ENCODE assay signal across 9 cellular contexts in the genomic region with DNA sequence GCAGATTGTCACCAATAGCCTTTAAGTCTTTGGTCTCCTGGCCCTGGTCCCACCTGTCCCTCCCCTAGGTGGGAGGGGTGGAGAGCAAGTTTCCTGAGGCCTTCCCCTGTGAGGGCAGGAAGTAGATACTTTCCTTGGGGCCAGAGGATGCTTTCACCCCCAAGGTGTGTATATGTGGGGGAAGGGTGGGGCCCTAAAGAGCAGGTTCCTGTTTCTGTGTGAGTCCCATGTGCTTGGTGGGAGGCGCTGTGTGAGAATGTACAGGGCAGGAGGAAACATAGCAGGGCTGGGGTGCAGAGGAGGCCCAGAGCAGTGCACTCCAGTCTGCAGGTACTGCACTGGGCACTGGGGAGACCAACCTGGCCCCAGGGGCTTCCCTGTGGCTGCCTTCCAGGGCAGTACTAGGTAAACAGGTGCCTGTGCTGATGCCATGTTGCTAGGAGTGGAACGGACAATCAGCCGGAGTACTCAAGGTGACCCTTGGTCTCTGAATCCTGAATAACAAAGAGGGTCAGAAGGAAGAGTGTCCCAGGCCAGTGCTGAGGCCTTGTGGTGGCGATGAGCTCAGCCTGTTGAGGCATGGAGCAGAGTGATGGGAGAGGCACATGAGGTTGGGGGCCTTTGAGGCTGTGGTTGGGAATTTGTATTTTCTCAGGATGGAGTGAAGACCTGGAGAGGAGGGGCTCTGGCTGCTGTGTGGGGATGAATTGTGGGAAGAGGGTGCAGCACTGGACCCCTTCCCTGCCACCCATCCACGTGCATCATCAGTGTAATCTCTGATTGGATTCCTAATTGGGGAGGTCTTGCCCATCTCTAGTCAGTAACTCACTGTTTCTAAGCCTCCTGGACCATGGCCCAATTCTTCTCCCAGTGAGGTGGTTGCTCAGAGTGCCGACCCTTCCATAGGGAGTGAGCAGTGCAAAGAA. TPM values are rescaled to one million over a fixed set of nuclear protein-coding genes. Genes with fewer than 3 reads are reported as not detected.
DNase-seq lines count a peak whose midpoint lies in the region; ATAC-seq and TF ChIP-seq lines count a peak whose summit lies in the region.
"Had no signal": no experiment of that assay in that cellular context is flagged by ENCODE, and none has a peak within 500 bp of the region (broad histone marks: within the 10 kb centered on the region; RNA-seq: fewer than 3 reads in every experiment).

No MANE protein-coding gene starts in this region.

- H3K9me3 Mint-ChIP-seq in Caco-2 (ENCODE audit: unreplicated experiment), result no peaks in the 10 kb centered on the region
- no peaks in the 10 kb centered on the region for H3K9me3 Mint-ChIP-seq in activated naive CD4-positive, alpha-beta T cell treated with anti-CD3 and anti-CD28 coated beads, Interleukin-2, amount 50 U/mL, for 24 hours

- peak; percentile 20 for ATAC-seq in left lobe of liver
- ATAC-seq in GM21360 (IDR thresholded peaks at IDR 0.05; ENCODE audit: unreplicated experiment), result no peak
- no peak for ATAC-seq in HG02938 (IDR thresholded peaks at IDR 0.05; ENCODE audit: unreplicated experiment)
- ATAC-seq in GM21381 (IDR thresholded peaks at IDR 0.05; ENCODE audit: unreplicated experiment), result no peak

- BruUV-seq in Caco-2 (replicated peaks; lab: Mats Ljungman, UMichigan), result no TSS peak

- H3K4me3 Mint-ChIP-seq in Caco-2 (ENCODE audit: unreplicated experiment), result no peak overlapping the region
- H3K4me3 Mint-ChIP-seq in activated naive CD4-positive, alpha-beta T cell treated with anti-CD3 and anti-CD28 coated beads, Interleukin-2, amount 50 U/mL, for 24 hours, result peak overlapping the region; percentile 92

- no peak overlapping the region for H3K4me3 ChIP-seq in Caco-2 (ENCODE audit: low read depth, low read length)
- H3K4me3 ChIP-seq in testis, result no peak overlapping the region

- WGBS in testis, 2 donors, result 54 to 70% methylated on average over 6 of the region's 6 CpGs

- no peaks in the 10 kb centered on the region for H3K27me3 ChIP-seq in Caco-2 (replicated peaks; ENCODE audit: control insufficient read depth, insufficient read depth, low read length)
- H3K27me3 ChIP-seq in testis, result no peaks in the 10 kb centered on the region

- POLR2A ChIA-PET in Caco-2 (lab: Charles Lee), result no interaction called here

- H3K36me3 Mint-ChIP-seq in Caco-2 (ENCODE audit: insufficient read depth, unreplicated experiment), result peaks cover 97% of the 10 kb centered on the region
- peaks cover 4% of the 10 kb centered on the region for H3K36me3 Mint-ChIP-seq in activated naive CD4-positive, alpha-beta T cell treated with anti-CD3 and anti-CD28 coated beads, Interleukin-2, amount 50 U/mL, for 24 hours

- peaks cover 7% of the 10 kb centered on the region for H3K4me1 ChIP-seq in Caco-2
- H3K4me1 ChIP-seq in testis, result peaks cover 54% of the 10 kb centered on the region

- H3K9me3 ChIP-seq in Caco-2, result no peaks in the 10 kb centered on the region
- no peaks in the 10 kb centered on the region for H3K9me3 ChIP-seq in testis

- CTCF ChIA-PET in Caco-2 (lab: Charles Lee), result interaction anchor here (1.2 kb wide), 1 partner anchor 27 kb away, joined by 4 read pairs; no protein-coding TSS in a partner anchor

- TF ChIP-seq CTCF in Caco-2 (IDR thresholded peaks at IDR 0.05; ENCODE audit: insufficient read depth in 1 of 2, low read depth in 1 of 2, low read length in 1 of 2, severe bottlenecking in 1 of 2, unreplicated experiment in 1 of 2) (no peak), testis (IDR thresholded peaks at IDR 0.05) (no peak)

- DNase-seq in Caco-2, result no peak
- peak; percentile 44 for DNase-seq in NCI-H2196 (lab: John Stamatoyannopoulos, UW; ENCODE audit: unreplicated experiment)
- no peak for DNase-seq in left lobe of liver (ENCODE audit: low spot score)
- no peak for DNase-seq in testis

- intact Hi-C loops in Caco-2 (cut with micrococcal nuclease; ENCODE audit: unreplicated experiment) (no loop called here), testis (cut with DNase I; ENCODE audit: low total_unique reads) (no loop called here)

- no peak for TF ChIP-seq POLR2A in testis (IDR thresholded peaks at IDR 0.05)

- H3K27me3 Mint-ChIP-seq in Caco-2 (ENCODE audit: insufficient read depth, unreplicated experiment), result no peaks in the 10 kb centered on the region
- no peaks in the 10 kb centered on the region for H3K27me3 Mint-ChIP-seq in activated naive CD4-positive, alpha-beta T cell treated with anti-CD3 and anti-CD28 coated beads, Interleukin-2, amount 50 U/mL, for 24 hours

- peak overlapping the region; percentile 18 for H3K27ac Mint-ChIP-seq in Caco-2 (ENCODE audit: unreplicated experiment)
- H3K27ac Mint-ChIP-seq in activated naive CD4-positive, alpha-beta T cell treated with anti-CD3 and anti-CD28 coated beads, Interleukin-2, amount 50 U/mL, for 24 hours, result peak overlapping the region; percentile 86

- peak overlapping the region; percentile 61 to 95 for H3K27ac ChIP-seq in testis

- H3K4me1 Mint-ChIP-seq in Caco-2 (ENCODE audit: low read depth, unreplicated experiment), result peaks cover 34% of the 10 kb centered on the region
- H3K4me1 Mint-ChIP-seq in activated naive CD4-positive, alpha-beta T cell treated with anti-CD3 and anti-CD28 coated beads, Interleukin-2, amount 50 U/mL, for 24 hours, result peaks cover 80% of the 10 kb centered on the region

- H3K36me3 ChIP-seq in Caco-2 (ENCODE audit: control insufficient read depth, insufficient read depth, low read length) (peaks cover 29% of the 10 kb centered on the region), testis (ENCODE audit: low read depth, missing control alignments) (no peaks in the 10 kb centered on the region)

RNA-seq across cellular contexts. Expression of a gene that starts 5.1 kb away (rescaled TPM):
- total RNA-seq in Caco-2 (2022) (135 and 144 TPM in 2 replicates), left lobe of liver (42.2 TPM), testis (100 to 1,000 TPM; 245 to 260 TPM)
- 489 TPM for polyA plus RNA-seq in testis (ENCODE audit: insufficient read depth, low read depth, low replicate concordance)

RNA-seq across cellular contexts. Expression of a gene that starts 26.1 kb away (rescaled TPM):
- total RNA-seq in Caco-2 (2022) (19.9 and 21.5 TPM in 2 replicates), left lobe of liver (9.0 TPM), testis (10 to 100 TPM; 44.7 to 49.3 TPM)
- polyA plus RNA-seq in testis (ENCODE audit: insufficient read depth, low read depth, low replicate concordance), result 46.7 TPM

RNA-seq across cellular contexts. Expression of a gene that starts 28.8 kb away (rescaled TPM):
- total RNA-seq in Caco-2 (2022), result 1.1 and 1.3 TPM in 2 replicates
- total RNA-seq in left lobe of liver, result 0.43 TPM
- 1 to 10 TPM; 2.4 to 2.8 TPM for total RNA-seq in testis
- 2.9 TPM for polyA plus RNA-seq in testis (ENCODE audit: insufficient read depth, low read depth, low replicate concordance)
- total RNA-seq: dermis microvascular lymphatic vessel endothelial cell had no signal

RNA-seq across cellular contexts. Expression of a gene that starts 46.1 kb away (rescaled TPM):
- not detected in 2 replicates for total RNA-seq in Caco-2 (2022)
- 2,152 TPM for total RNA-seq in left lobe of liver
- not detected for total RNA-seq in testis
- not detected for polyA plus RNA-seq in testis (ENCODE audit: insufficient read depth, low read depth, low replicate concordance)
- total RNA-seq: dermis microvascular lymphatic vessel endothelial cell had no signal

RNA-seq across cellular contexts. Expression of a gene that starts 53.1 kb away (rescaled TPM):
- total RNA-seq in Caco-2 (2022) (133 and 134 TPM in 2 replicates), left lobe of liver (23.6 TPM), testis (10 to 100 TPM; 89.8 to 91.5 TPM)
- polyA plus RNA-seq in testis (ENCODE audit: insufficient read depth, low read depth, low replicate concordance), result 67.8 TPM
